ENCODE assay signal across 16 cellular contexts in genomic region chr11:1203505-1204271, GRCh38. TPM values are rescaled to one million over a fixed set of nuclear protein-coding genes. Genes with fewer than 3 reads are reported as not detected.
DNase-seq lines count a peak whose midpoint lies in the region; ATAC-seq and TF ChIP-seq lines count a peak whose summit lies in the region.
"Had no signal": no experiment of that assay in that cellular context is flagged by ENCODE, and none has a peak within 500 bp of the region (broad histone marks: within the 10 kb centered on the region; RNA-seq: fewer than 3 reads in every experiment).

No MANE protein-coding gene starts in this region.

- TF ChIP-seq POLR2A in vagina (IDR thresholded peaks at IDR 0.05), result no peak

- no peaks in the 10 kb centered on the region for H3K9me3 Mint-ChIP-seq in activated CD4-positive, alpha-beta T cell treated with anti-CD3 and anti-CD28 coated beads for 36 hours (ENCODE audit: low read depth)

- peaks cover 12% of the 10 kb centered on the region for H3K4me1 ChIP-seq in vagina
- H3K4me1 ChIP-seq: SJCRH30 had no signal

- no peak for TF ChIP-seq CTCF in vagina (IDR thresholded peaks at IDR 0.05)

- no peak for ATAC-seq in activated CD4-positive, alpha-beta T cell treated with anti-CD3 and anti-CD28 coated beads for 36 hours
- ATAC-seq in left ventricle myocardium superior, result no peak
- no peak for ATAC-seq in sciatic nerve
- no peak for ATAC-seq in HG02981 (IDR thresholded peaks at IDR 0.05; ENCODE audit: unreplicated experiment)
- ATAC-seq in GM21529 (IDR thresholded peaks at IDR 0.05; ENCODE audit: unreplicated experiment), result no peak

- peaks cover 26% of the 10 kb centered on the region for H3K27me3 ChIP-seq in MG63
- no peaks in the 10 kb centered on the region for H3K27me3 ChIP-seq in vagina

- no peaks in the 10 kb centered on the region for H3K36me3 Mint-ChIP-seq in activated CD4-positive, alpha-beta T cell treated with anti-CD3 and anti-CD28 coated beads for 36 hours (ENCODE audit: low read depth)

- no peak overlapping the region for H3K27ac ChIP-seq in vagina
- H3K27ac ChIP-seq: body of pancreas, gastroesophageal sphincter, neutrophil, SJCRH30, VCaP had no signal

- H3K27me3 Mint-ChIP-seq in activated CD4-positive, alpha-beta T cell treated with anti-CD3 and anti-CD28 coated beads for 36 hours, result no peaks in the 10 kb centered on the region

- CTCF ChIA-PET in activated CD4-positive, alpha-beta T cell treated with anti-CD3 and anti-CD28 coated beads for 36 hours (lab: Charles Lee), result interaction anchor here (0.6 to 1.6 kb wide), 2 partner anchors 9 to 364 kb away, joined by 3 to 5 read pairs; no protein-coding TSS in a partner anchor

- no peak overlapping the region for H3K4me3 Mint-ChIP-seq in activated CD4-positive, alpha-beta T cell treated with anti-CD3 and anti-CD28 coated beads for 36 hours

- H3K9me3 ChIP-seq in MG63 (no peaks in the 10 kb centered on the region), vagina (no peaks in the 10 kb centered on the region)
- H3K9me3 ChIP-seq: body of pancreas, gastroesophageal sphincter, neutrophil, SJCRH30 had no signal

- POLR2A ChIA-PET in activated CD4-positive, alpha-beta T cell treated with anti-CD3 and anti-CD28 coated beads for 36 hours (lab: Charles Lee), result no interaction called here

- no peaks in the 10 kb centered on the region for H3K36me3 ChIP-seq in MG63
- H3K36me3 ChIP-seq in vagina, result no peaks in the 10 kb centered on the region
- H3K36me3 ChIP-seq: gastroesophageal sphincter, neutrophil, SJCRH30 had no signal

- DNase-seq in activated CD4-positive, alpha-beta T cell treated with anti-CD3 and anti-CD28 coated beads for 36 hours, result peak; percentile 3
- DNase-seq in activated CD4-positive, alpha-beta T cell treated with anti-CD3 and anti-CD28 coated beads for 4 hours, result no peak
- peak; percentile 53 for DNase-seq in MG63
- peak; percentile 26 for DNase-seq in left ventricle myocardium superior
- DNase-seq in sciatic nerve (ENCODE audit: low spot score), result peak; percentile 52
- no peak for DNase-seq in vagina (ENCODE audit: extremely low spot score in 2 of 2)
- DNase-seq: GOT3 had no signal

- H3K27ac Mint-ChIP-seq in activated CD4-positive, alpha-beta T cell treated with anti-CD3 and anti-CD28 coated beads for 36 hours, result no peak overlapping the region

- intact Hi-C loops in activated CD4-positive, alpha-beta T cell treated with anti-CD3 and anti-CD28 coated beads for 36 hours (cut with DNase I, micrococcal nuclease), result loop anchor here (1.0 to 10.0 kb wide), 5 partner anchors 91 to 371 kb away; no protein-coding TSS in a partner anchor
- intact Hi-C loops in left ventricle myocardium superior (cut with micrococcal nuclease) (no loop called here), sciatic nerve (cut with DNase I) (loop anchor here (2.0 to 10.0 kb wide), 2 partner anchors 311 to 381 kb away; partner anchors contain the start of gene KRTAP5-1), vagina (cut with DNase I) (loop anchor here (5.0 to 10.0 kb wide), 2 partner anchors 314 to 371 kb away; partner anchors contain the start of gene DUSP8)

- H3K4me3 ChIP-seq in MG63 (no peak overlapping the region), vagina (no peak overlapping the region)
- H3K4me3 ChIP-seq: body of pancreas, gastroesophageal sphincter, SJCRH30 had no signal

- no peaks in the 10 kb centered on the region for H3K4me1 Mint-ChIP-seq in activated CD4-positive, alpha-beta T cell treated with anti-CD3 and anti-CD28 coated beads for 36 hours

RNA-seq across cellular contexts. Expression of gene MUC5B, which starts 19.2 kb away (rescaled TPM):
- not detected for total RNA-seq in activated CD4-positive, alpha-beta T cell treated with anti-CD3 and anti-CD28 coated beads for 36 hours
- total RNA-seq in MG63 (2014; rRNA removed; shearing (Covaris generic); ENCODE audit: low replicate concordance), result not detected in 2 replicates
- total RNA-seq in left ventricle myocardium superior, result not detected
- 0.71 TPM for total RNA-seq in sciatic nerve
- 0.25 TPM for total RNA-seq in vagina
- total RNA-seq: SJCRH30, urinary bladder had no signal

RNA-seq across cellular contexts. Expression of gene MUC5AC, which starts 45.9 kb away (rescaled TPM):
- not detected for total RNA-seq in activated CD4-positive, alpha-beta T cell treated with anti-CD3 and anti-CD28 coated beads for 36 hours
- not detected in 2 replicates for total RNA-seq in MG63 (2014; rRNA removed; shearing (Covaris generic); ENCODE audit: low replicate concordance)
- total RNA-seq in left ventricle myocardium superior (not detected), sciatic nerve (0.27 TPM), vagina (not detected)
- total RNA-seq: HT1080, SJCRH30, urinary bladder had no signal

Comparison
In these comparisons a context has a peak if more than half of its experiments do, and no peak if none do; other contexts are left out.
1. DNase-seq: peak in activated CD4-positive, alpha-beta T cell treated with anti-CD3 and anti-CD28 coated beads for 36 hours (single experiment), MG63 (single experiment), left ventricle myocardium superior (single experiment) and sciatic nerve (single experiment); none in activated CD4-positive, alpha-beta T cell treated with anti-CD3 and anti-CD28 coated beads for 4 hours (0 of 2) and vagina (0 of 2).